In genomic region chr7:28145931-28146330, GRCh38 we compare ENCODE assay signal across 22 cellular contexts. TPM values are rescaled to one million over a fixed set of nuclear protein-coding genes. Genes with fewer than 3 reads are reported as not detected.
DNase-seq lines count a peak whose midpoint lies in the region; ATAC-seq and TF ChIP-seq lines count a peak whose summit lies in the region.
"Had no signal": no experiment of that assay in that cellular context is flagged by ENCODE, and none has a peak within 500 bp of the region (broad histone marks: within the 10 kb centered on the region; RNA-seq: fewer than 3 reads in every experiment).

No MANE protein-coding gene starts in this region.

- DNase-seq in NCI-H1417 (lab: John Stamatoyannopoulos, UW) = peak in 2 of 3 experiments; percentile 14 to 65
- DNase-seq in NCI-H1417 treated with DMSO at 0.1 percent for 48 hours (lab: John Stamatoyannopoulos, UW) = no peak
- peak; percentile 10 for DNase-seq in NCI-H2029 (lab: John Stamatoyannopoulos, UW)
- DNase-seq in SHP77 treated with DMSO at 0.1 percent for 48 hours (lab: John Stamatoyannopoulos, UW) = peak; percentile 56
- DNase-seq in stomach = peak; percentile 54
- no peak for DNase-seq in left lung
- no peak for DNase-seq in iPS-NIHi7 (ENCODE audit: extremely low spot score)
- DNase-seq in NCI-H1436 treated with DMSO at 0.1 percent for 48 hours (lab: John Stamatoyannopoulos, UW) = no peak
- DNase-seq: ACHN; CD4-positive, alpha-beta memory T cell; GOT3; HCEC 1CT; MV-4-11; NCI-H1105 treated with DMSO at 0.1 percent for 48 hours; NCI-H1930; NCI-H226; NCI-H524; PC-9; T-helper 1 cell had no signal

- H3K4me1 ChIP-seq in stomach = peaks cover 15 to 50% (median 26%) of the 10 kb centered on the region in 4 donors
- peaks cover 1 to 11% of the 10 kb centered on the region in 2 donors for H3K4me1 ChIP-seq in left lung

- intact Hi-C loops in stomach (cut with DNase I; ENCODE audit: low total_unique reads) (no loop called here), left lung (cut with DNase I) (no loop called here)

- peak overlapping the region in 1 of 5 donors; percentile 7 for H3K27ac ChIP-seq in stomach
- no peak overlapping the region for H3K27ac ChIP-seq in left lung
- H3K27ac ChIP-seq: 22Rv1, BLaER1, PC-9, RWPE1 had no signal

- no peak for TF ChIP-seq CTCF in stomach (IDR thresholded peaks at IDR 0.05)
- TF ChIP-seq CTCF in left lung (IDR thresholded peaks at IDR 0.05) = no peak

- TF ChIP-seq POLR2A in stomach (IDR thresholded peaks at IDR 0.05) = no peak

- no peaks in the 10 kb centered on the region for H3K36me3 ChIP-seq in stomach
- no peaks in the 10 kb centered on the region for H3K36me3 ChIP-seq in left lung
- H3K36me3 ChIP-seq: BLaER1 had no signal

- H3K9me3 ChIP-seq in stomach (no peaks in the 10 kb centered on the region), left lung (no peaks in the 10 kb centered on the region)
- H3K9me3 ChIP-seq: BLaER1 had no signal

- H3K27me3 ChIP-seq in stomach = no peaks in the 10 kb centered on the region
- no peaks in the 10 kb centered on the region for H3K27me3 ChIP-seq in left lung
- H3K27me3 ChIP-seq: BLaER1 had no signal

- H3K4me3 ChIP-seq in stomach = no peak overlapping the region
- no peak overlapping the region for H3K4me3 ChIP-seq in left lung
- H3K4me3 ChIP-seq: BLaER1, PC-9 had no signal

- 91 to 98% (median 96%) methylated on average over 2 of the region's 2 CpGs for WGBS in stomach, 5 donors

- TF ChIP-seq EP300 in stomach (IDR thresholded peaks at IDR 0.05) = no peak

- no peak for ATAC-seq in left lung

RNA-seq across cellular contexts. Expression of gene JAZF1, which starts 34.7 kb away (rescaled TPM):
- total RNA-seq in stomach (10 to 100 TPM in 2 of 5 donors, 1 to 10 TPM in 1, under 1 TPM in 2; 0.58 to 16.7 (median 7.1) TPM), left lung (10 to 100 TPM; 13.6 to 18.2 TPM)
- polyA plus RNA-seq in stomach = 10 to 100 TPM in 1 of 3 donors, 1 to 10 TPM in 2; 5.8 to 11.0 (median 7.3) TPM

Comparison
In these comparisons a context has a peak if more than half of its experiments do, and no peak if none do; other contexts are left out.
1. DNase-seq: peak in NCI-H1417 (2 of 3), NCI-H2029 (single experiment), SHP77 treated with DMSO at 0.1 percent for 48 hours (single experiment) and stomach (single experiment); none in NCI-H1417 treated with DMSO at 0.1 percent for 48 hours (single experiment), left lung (0 of 2), iPS-NIHi7 (single experiment) and NCI-H1436 treated with DMSO at 0.1 percent for 48 hours (single experiment).